ENCODE assay signal across 16 cellular contexts in the genomic region with DNA sequence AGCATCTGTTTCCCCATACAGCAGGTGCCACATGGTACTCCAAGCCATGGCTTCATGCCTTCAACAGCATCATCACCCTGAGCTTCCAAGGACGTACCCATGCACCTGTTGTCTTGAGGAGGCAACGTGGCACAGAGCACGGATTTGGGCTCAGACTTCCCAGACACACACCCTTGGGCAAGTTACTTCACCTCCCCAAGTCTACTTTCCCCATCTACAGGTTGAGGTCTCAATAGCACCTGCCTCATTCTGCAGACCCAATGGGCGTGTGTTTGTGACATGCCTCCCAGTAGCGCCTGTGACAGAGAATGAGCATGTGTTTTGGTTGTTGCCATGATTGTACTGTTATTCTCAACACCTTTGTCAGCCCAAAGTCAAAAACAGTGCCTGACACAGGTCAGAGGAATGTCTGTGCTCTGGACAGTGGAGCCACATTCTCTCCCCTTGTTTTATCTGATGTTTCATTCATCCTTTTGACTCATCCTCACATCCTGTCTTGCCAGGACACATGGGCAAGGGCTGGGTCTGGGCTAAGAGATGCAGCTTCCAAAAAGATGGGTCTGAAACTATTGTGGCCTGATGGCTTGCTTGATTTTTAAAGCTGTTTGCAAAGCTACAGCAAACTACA. TPM values are rescaled to one million over a fixed set of nuclear protein-coding genes. Genes with fewer than 3 reads are reported as not detected.
DNase-seq lines count a peak whose midpoint lies in the region; ATAC-seq, FAIRE-seq and TF ChIP-seq lines count a peak whose summit lies in the region.
"Had no signal": no experiment of that assay in that cellular context is flagged by ENCODE, and none has a peak within 500 bp of the region (broad histone marks: within the 10 kb centered on the region; RNA-seq: fewer than 3 reads in every experiment).

No MANE protein-coding gene starts in this region.

- no peak for ATAC-seq in Right ventricle myocardium inferior

- no peak overlapping the region for H3K27ac Mint-ChIP-seq in type B pancreatic cell
- no peak overlapping the region for H3K27ac Mint-ChIP-seq in T-helper 2 cell treated with Interferon-gamma antibody and Interleukin-4, amounts not matched to agents 5 μg/mL and 100 μg/mL, for 36 hours
- H3K27ac Mint-ChIP-seq: activated T-cell treated with anti-CD3 and anti-CD28 coated beads, Interleukin-2, amount 50 U/mL, for 24 hours; B cell; brain had no signal

- dilution Hi-C loops in keratinocyte (cut with MboI; ENCODE audit: extremely low pct_ligation_motif_present, low sequenced_read_pairs) = no loop called here

- H3K27me3 Mint-ChIP-seq in type B pancreatic cell = no peaks in the 10 kb centered on the region
- H3K27me3 Mint-ChIP-seq in T-helper 2 cell treated with Interferon-gamma antibody and Interleukin-4, amounts not matched to agents 5 μg/mL and 100 μg/mL, for 36 hours (ENCODE audit: low read depth) = peaks cover 2% of the 10 kb centered on the region

- no peak overlapping the region for H3K27ac ChIP-seq in keratinocyte (ENCODE audit: control insufficient read depth, insufficient read depth, low read length)
- H3K27ac ChIP-seq: esophagus squamous epithelium, ovary had no signal

- H3K79me2 ChIP-seq in keratinocyte (ENCODE audit: control insufficient read depth, insufficient read depth, low read length) = no peaks in the 10 kb centered on the region

- peak; percentile 80 for FAIRE-seq in keratinocyte (lab: Jason Lieb, UNC)

- H3K9me3 Mint-ChIP-seq in type B pancreatic cell = no peaks in the 10 kb centered on the region
- H3K9me3 Mint-ChIP-seq in T-helper 2 cell treated with Interferon-gamma antibody and Interleukin-4, amounts not matched to agents 5 μg/mL and 100 μg/mL, for 36 hours = no peaks in the 10 kb centered on the region
- H3K9me3 Mint-ChIP-seq: activated T-cell treated with anti-CD3 and anti-CD28 coated beads, Interleukin-2, amount 50 U/mL, for 24 hours had no signal

- TF ChIP-seq CTCF in astrocyte of the spinal cord (IDR thresholded peaks at IDR 0.05; ENCODE audit: low read depth, low read length) = no peak
- TF ChIP-seq CTCF in keratinocyte (optimal IDR thresholded peaks at IDR 0.05 in 1 of 3, IDR thresholded peaks at IDR 0.05 in 1 of 3, conservative IDR thresholded peaks at IDR 0.05 in 1 of 3; ENCODE audit: extremely low read depth in 1 of 3, insufficient read depth in 2 of 3, low read length in 3 of 3) = peak in 2 of 3 experiments; percentile 25 to 28
- TF ChIP-seq CTCF in type B pancreatic cell (conservative IDR thresholded peaks at IDR 0.05) = no peak

- no peak overlapping the region for H3K4me3 Mint-ChIP-seq in type B pancreatic cell
- H3K4me3 Mint-ChIP-seq in T-helper 2 cell treated with Interferon-gamma antibody and Interleukin-4, amounts not matched to agents 5 μg/mL and 100 μg/mL, for 36 hours = no peak overlapping the region
- H3K4me3 Mint-ChIP-seq: activated T-cell treated with anti-CD3 and anti-CD28 coated beads, Interleukin-2, amount 50 U/mL, for 24 hours; B cell; brain had no signal

- H4K20me1 ChIP-seq in keratinocyte (ENCODE audit: control insufficient read depth, extremely low read depth, insufficient read depth, low read length) = no peaks in the 10 kb centered on the region

- H3K9me1 ChIP-seq in keratinocyte (ENCODE audit: control insufficient read depth, extremely low read depth, insufficient read depth, low read length) = no peaks in the 10 kb centered on the region

- no peaks in the 10 kb centered on the region for H3K27me3 ChIP-seq in keratinocyte (ENCODE audit: control insufficient read depth, extremely low read depth, insufficient read depth, low read length)
- H3K27me3 ChIP-seq: ovary had no signal

- H3K36me3 ChIP-seq in keratinocyte (ENCODE audit: control insufficient read depth in 2 of 2, extremely low read depth in 1 of 2, insufficient read depth in 2 of 2, low read length in 2 of 2) = no peaks in the 10 kb centered on the region
- H3K36me3 ChIP-seq: esophagus squamous epithelium, ovary had no signal

- no peak overlapping the region for H2AFZ ChIP-seq in keratinocyte (ENCODE audit: control insufficient read depth, low read length)

- in situ Hi-C loops in ACHN (cut with HindIII; ENCODE audit: low pct_ligation_motif_present, low pct_unique_long_range_greater_than_20kb, low sequenced_read_pairs) (no loop called here), astrocyte of the spinal cord (cut with HindIII; ENCODE audit: low sequenced_read_pairs) (no loop called here)

- H3K4me1 Mint-ChIP-seq in type B pancreatic cell (ENCODE audit: unreplicated experiment) = peaks cover 8% of the 10 kb centered on the region
- no peaks in the 10 kb centered on the region for H3K4me1 Mint-ChIP-seq in T-helper 2 cell treated with Interferon-gamma antibody and Interleukin-4, amounts not matched to agents 5 μg/mL and 100 μg/mL, for 36 hours (ENCODE audit: low read depth)
- H3K4me1 Mint-ChIP-seq: B cell, brain had no signal

- peak; percentile 4 for DNase-seq in ACHN
- peak; percentile 87 for DNase-seq in HS-5 (ENCODE audit: low read depth)
- DNase-seq in astrocyte of the spinal cord (ENCODE audit: low read depth, low spot score) = peak; percentile 36
- DNase-seq in keratinocyte (ENCODE audit: low read depth, low spot score) = peak; percentile 30
- DNase-seq in GDM1 (lab: John Stamatoyannopoulos, UW) = no peak
- no peak for DNase-seq in type B pancreatic cell (ENCODE audit: extremely low spot score, unreplicated experiment)
- DNase-seq in Right ventricle myocardium inferior (ENCODE audit: missing footprints) = no peak
- DNase-seq in T-helper 2 cell treated with Interferon-gamma antibody and Interleukin-4, amounts not matched to agents 5 μg/mL and 100 μg/mL, for 36 hours (ENCODE audit: low spot score) = no peak
- DNase-seq: activated T-cell treated with anti-CD3 and anti-CD28 coated beads, Interleukin-2, amount 50 U/mL, for 24 hours; esophagus squamous epithelium; NCI-H2029; ovary; stimulated activated CD4-positive, alpha-beta T cell treated with anti-CD3 and anti-CD28 coated beads, Interleukin-2, amount 100 ng/mL, for 24 hours; stimulated activated naive CD4-positive, alpha-beta T cell treated with Interleukin-2 at 50 U/mL for 16 hours had no signal

- no peak overlapping the region for H3K9ac ChIP-seq in keratinocyte (ENCODE audit: control insufficient read depth, extremely low read depth, insufficient read depth, low read length)

- no peaks in the 10 kb centered on the region for H3K9me3 ChIP-seq in keratinocyte (ENCODE audit: control insufficient read depth, low read depth, low read length)
- H3K9me3 ChIP-seq: esophagus squamous epithelium had no signal

- peak overlapping the region; percentile 51 for H3K4me2 ChIP-seq in keratinocyte (ENCODE audit: control insufficient read depth, extremely low read depth, insufficient read depth, low read depth, low read length)

- H3K4me3 ChIP-seq in astrocyte of the spinal cord (ENCODE audit: low read depth, low read length) = no peak overlapping the region
- H3K4me3 ChIP-seq in keratinocyte (ENCODE audit: control insufficient read depth in 2 of 3, extremely low read depth in 1 of 3, insufficient read depth in 2 of 3, low read depth in 1 of 3, low read length in 3 of 3) = no peak overlapping the region
- H3K4me3 ChIP-seq: esophagus squamous epithelium, ovary had no signal

- peaks cover 13% of the 10 kb centered on the region for H3K4me1 ChIP-seq in keratinocyte (ENCODE audit: control insufficient read depth, extremely low read depth, insufficient read depth, low read length)
- H3K4me1 ChIP-seq: esophagus squamous epithelium had no signal

- H3K36me3 Mint-ChIP-seq in type B pancreatic cell = no peaks in the 10 kb centered on the region
- no peaks in the 10 kb centered on the region for H3K36me3 Mint-ChIP-seq in T-helper 2 cell treated with Interferon-gamma antibody and Interleukin-4, amounts not matched to agents 5 μg/mL and 100 μg/mL, for 36 hours (ENCODE audit: low read depth)
- H3K36me3 Mint-ChIP-seq: brain had no signal

- intact Hi-C loops in Right ventricle myocardium inferior (cut with DNase I) = no loop called here

RNA-seq across cellular contexts. Expression of a gene that starts 53.4 kb away (rescaled TPM):
- polyA plus RNA-seq in keratinocyte = 124 to 216 TPM (median 193 TPM) in 3 replicates
- polyA plus RNA-seq in keratinocyte (2011; ENCODE audit: low read depth) = 40.4 TPM
- polyA plus RNA-seq in keratinocyte (2011; cell fraction: cytosol; rRNA removed) = 179 and 282 TPM in 2 replicates
- 241 and 313 TPM in 2 replicates for polyA plus RNA-seq in keratinocyte (2011; cell fraction: nucleus; rRNA removed)
- 64.5 and 271 TPM in 2 replicates for polyA plus RNA-seq in keratinocyte (2012; ENCODE audit: low replicate concordance)
- 189 to 848 TPM (median 232 TPM) in 3 replicates for polyA minus RNA-seq in keratinocyte
- 639 TPM for polyA minus RNA-seq in keratinocyte (2011; cell fraction: cytosol; rRNA and poly(A)+ RNA removed)
- 278 and 320 TPM in 2 replicates for polyA minus RNA-seq in keratinocyte (2011; cell fraction: nucleus; rRNA and poly(A)+ RNA removed)
- total RNA-seq in type B pancreatic cell (ENCODE audit: low replicate concordance) (299 and 439 TPM in 2 replicates), Right ventricle myocardium inferior (145 TPM)

Comparison
In these comparisons a context has a peak if more than half of its experiments do, and no peak if none do; other contexts are left out.
1. DNase-seq: peak in ACHN (single experiment), HS-5 (single experiment), astrocyte of the spinal cord (single experiment) and keratinocyte (single experiment); none in GDM1 (single experiment), type B pancreatic cell (single experiment), Right ventricle myocardium inferior (single experiment) and T-helper 2 cell treated with Interferon-gamma antibody and Interleukin-4, amounts not matched to agents 5 μg/mL and 100 μg/mL, for 36 hours (single experiment).
2. CTCF ChIP-seq: peak in keratinocyte (2 of 3); none in astrocyte of the spinal cord (single experiment) and type B pancreatic cell (single experiment).